Comparison of ENCODE assay signal across 1 cellular context in the genomic region with DNA sequence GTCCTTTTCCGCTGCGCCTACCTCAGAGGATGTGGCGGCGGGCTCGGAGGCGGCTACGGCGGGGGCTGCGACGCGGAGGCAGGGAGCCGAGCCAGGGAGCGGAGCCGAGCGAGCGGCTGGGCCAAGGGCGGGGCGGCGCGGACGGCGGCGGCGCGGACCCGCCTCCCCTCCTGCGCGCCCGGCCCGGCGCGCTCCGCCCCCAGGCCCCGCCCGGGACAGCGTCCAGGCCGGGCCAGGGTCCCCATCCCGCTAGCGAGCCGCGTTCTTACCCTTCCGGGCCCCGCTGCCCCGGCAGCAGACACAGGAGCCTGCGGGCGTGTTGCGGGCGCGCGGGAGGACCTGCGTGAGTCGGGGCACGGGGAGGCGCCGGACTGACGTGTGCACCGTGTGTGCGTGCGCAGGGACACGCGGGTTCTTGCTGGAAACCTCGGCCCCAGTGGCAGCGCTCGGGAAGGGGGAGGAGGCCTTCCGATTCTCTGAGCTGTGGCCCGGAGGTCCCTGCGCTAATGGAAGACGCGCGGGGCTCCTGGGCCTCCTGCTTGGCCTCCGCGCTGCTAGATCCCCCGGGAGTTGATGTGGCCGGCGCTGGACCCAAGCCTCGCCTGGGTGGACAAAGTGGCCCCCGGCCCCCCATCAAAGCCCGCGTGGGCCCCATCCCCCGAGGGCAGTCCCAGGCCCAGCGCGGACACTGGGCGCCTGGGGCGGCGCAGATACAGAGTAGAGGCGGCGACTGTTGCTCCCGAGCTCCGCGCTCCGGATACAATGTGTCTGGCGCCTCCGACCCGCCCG.
TF ChIP-seq lines count a peak whose summit lies in the region.

A gene with protein sequence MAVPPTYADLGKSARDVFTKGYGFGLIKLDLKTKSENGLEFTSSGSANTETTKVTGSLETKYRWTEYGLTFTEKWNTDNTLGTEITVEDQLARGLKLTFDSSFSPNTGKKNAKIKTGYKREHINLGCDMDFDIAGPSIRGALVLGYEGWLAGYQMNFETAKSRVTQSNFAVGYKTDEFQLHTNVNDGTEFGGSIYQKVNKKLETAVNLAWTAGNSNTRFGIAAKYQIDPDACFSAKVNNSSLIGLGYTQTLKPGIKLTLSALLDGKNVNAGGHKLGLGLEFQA (minus strand): TSS at position 350 of the 789 bp plus-strand sequence. CDS start 11,963 bp downstream, outside the sequence.

TF ChIP-seq in HepG2, 621 proteins besides CTCF, POLR2A, EP300 and RAD21 (continued from another document and continues in another):
- TF ChIP-seq, protein P1, sequence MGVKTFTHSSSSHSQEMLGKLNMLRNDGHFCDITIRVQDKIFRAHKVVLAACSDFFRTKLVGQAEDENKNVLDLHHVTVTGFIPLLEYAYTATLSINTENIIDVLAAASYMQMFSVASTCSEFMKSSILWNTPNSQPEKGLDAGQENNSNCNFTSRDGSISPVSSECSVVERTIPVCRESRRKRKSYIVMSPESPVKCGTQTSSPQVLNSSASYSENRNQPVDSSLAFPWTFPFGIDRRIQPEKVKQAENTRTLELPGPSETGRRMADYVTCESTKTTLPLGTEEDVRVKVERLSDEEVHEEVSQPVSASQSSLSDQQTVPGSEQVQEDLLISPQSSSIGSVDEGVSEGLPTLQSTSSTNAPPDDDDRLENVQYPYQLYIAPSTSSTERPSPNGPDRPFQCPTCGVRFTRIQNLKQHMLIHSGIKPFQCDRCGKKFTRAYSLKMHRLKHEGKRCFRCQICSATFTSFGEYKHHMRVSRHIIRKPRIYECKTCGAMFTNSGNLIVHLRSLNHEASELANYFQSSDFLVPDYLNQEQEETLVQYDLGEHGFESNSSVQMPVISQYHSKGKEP (CRISPR knock-in tag; IDR thresholded peaks at IDR 0.05): peak; percentile 24; the same call in 1 of the 2 replicates
- TF ChIP-seq ISX (CRISPR knock-in tag; conservative IDR thresholded peaks at IDR 0.05) (0 out of 2 replicates have a peak, but pooled peaks have one; percentile 13), GFI1 (CRISPR knock-in tag; IDR thresholded peaks at IDR 0.05; ENCODE audit: borderline replicate concordance) (0 out of 2 replicates have a peak, but pooled peaks have one; percentile 62), ZFY (CRISPR knock-in tag; IDR thresholded peaks at IDR 0.05) (peak; percentile 87), SPEN (CRISPR knock-in tag; IDR thresholded peaks at IDR 0.05; ENCODE audit: low read depth) (peak; percentile 72; the same call in 1 of the 2 replicates), ZNF44 (CRISPR knock-in tag; IDR thresholded peaks at IDR 0.05) (peak; percentile 43; the same call in 1 of the 2 replicates), NFIC (IDR thresholded peaks at IDR 0.05; ENCODE audit: low read length) (no peak), MYC (CRISPR knock-in tag; IDR thresholded peaks at IDR 0.05; ENCODE audit: borderline replicate concordance) (peak; percentile 90), ZNF563 (CRISPR knock-in tag; IDR thresholded peaks at IDR 0.05) (peak; percentile 64), ATRX (CRISPR knock-in tag; IDR thresholded peaks at IDR 0.05; ENCODE audit: borderline replicate concordance) (no peak)
- TF ChIP-seq, protein P2, sequence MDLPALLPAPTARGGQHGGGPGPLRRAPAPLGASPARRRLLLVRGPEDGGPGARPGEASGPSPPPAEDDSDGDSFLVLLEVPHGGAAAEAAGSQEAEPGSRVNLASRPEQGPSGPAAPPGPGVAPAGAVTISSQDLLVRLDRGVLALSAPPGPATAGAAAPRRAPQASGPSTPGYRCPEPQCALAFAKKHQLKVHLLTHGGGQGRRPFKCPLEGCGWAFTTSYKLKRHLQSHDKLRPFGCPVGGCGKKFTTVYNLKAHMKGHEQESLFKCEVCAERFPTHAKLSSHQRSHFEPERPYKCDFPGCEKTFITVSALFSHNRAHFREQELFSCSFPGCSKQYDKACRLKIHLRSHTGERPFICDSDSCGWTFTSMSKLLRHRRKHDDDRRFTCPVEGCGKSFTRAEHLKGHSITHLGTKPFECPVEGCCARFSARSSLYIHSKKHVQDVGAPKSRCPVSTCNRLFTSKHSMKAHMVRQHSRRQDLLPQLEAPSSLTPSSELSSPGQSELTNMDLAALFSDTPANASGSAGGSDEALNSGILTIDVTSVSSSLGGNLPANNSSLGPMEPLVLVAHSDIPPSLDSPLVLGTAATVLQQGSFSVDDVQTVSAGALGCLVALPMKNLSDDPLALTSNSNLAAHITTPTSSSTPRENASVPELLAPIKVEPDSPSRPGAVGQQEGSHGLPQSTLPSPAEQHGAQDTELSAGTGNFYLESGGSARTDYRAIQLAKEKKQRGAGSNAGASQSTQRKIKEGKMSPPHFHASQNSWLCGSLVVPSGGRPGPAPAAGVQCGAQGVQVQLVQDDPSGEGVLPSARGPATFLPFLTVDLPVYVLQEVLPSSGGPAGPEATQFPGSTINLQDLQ (CRISPR knock-in tag; IDR thresholded peaks at IDR 0.05): 0 out of 2 replicates have a peak, but pooled peaks have one; percentile 52
- TF ChIP-seq, protein P3, sequence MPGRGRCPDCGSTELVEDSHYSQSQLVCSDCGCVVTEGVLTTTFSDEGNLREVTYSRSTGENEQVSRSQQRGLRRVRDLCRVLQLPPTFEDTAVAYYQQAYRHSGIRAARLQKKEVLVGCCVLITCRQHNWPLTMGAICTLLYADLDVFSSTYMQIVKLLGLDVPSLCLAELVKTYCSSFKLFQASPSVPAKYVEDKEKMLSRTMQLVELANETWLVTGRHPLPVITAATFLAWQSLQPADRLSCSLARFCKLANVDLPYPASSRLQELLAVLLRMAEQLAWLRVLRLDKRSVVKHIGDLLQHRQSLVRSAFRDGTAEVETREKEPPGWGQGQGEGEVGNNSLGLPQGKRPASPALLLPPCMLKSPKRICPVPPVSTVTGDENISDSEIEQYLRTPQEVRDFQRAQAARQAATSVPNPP (CRISPR knock-in tag; IDR thresholded peaks at IDR 0.05): no peak; the same call in 1 of the 2 replicates
- TF ChIP-seq, protein P4, sequence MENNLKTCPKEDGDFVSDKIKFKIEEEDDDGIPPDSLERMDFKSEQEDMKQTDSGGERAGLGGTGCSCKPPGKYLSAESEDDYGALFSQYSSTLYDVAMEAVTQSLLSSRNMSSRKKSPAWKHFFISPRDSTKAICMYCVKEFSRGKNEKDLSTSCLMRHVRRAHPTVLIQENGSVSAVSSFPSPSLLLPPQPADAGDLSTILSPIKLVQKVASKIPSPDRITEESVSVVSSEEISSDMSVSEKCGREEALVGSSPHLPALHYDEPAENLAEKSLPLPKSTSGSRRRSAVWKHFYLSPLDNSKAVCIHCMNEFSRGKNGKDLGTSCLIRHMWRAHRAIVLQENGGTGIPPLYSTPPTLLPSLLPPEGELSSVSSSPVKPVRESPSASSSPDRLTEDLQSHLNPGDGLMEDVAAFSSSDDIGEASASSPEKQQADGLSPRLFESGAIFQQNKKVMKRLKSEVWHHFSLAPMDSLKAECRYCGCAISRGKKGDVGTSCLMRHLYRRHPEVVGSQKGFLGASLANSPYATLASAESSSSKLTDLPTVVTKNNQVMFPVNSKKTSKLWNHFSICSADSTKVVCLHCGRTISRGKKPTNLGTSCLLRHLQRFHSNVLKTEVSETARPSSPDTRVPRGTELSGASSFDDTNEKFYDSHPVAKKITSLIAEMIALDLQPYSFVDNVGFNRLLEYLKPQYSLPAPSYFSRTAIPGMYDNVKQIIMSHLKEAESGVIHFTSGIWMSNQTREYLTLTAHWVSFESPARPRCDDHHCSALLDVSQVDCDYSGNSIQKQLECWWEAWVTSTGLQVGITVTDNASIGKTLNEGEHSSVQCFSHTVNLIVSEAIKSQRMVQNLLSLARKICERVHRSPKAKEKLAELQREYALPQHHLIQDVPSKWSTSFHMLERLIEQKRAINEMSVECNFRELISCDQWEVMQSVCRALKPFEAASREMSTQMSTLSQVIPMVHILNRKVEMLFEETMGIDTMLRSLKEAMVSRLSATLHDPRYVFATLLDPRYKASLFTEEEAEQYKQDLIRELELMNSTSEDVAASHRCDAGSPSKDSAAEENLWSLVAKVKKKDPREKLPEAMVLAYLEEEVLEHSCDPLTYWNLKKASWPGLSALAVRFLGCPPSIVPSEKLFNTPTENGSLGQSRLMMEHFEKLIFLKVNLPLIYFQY (CRISPR knock-in tag; IDR thresholded peaks at IDR 0.05; ENCODE audit: borderline replicate concordance): peak; percentile 94; the same call in 1 of the 2 replicates
- TF ChIP-seq, protein P5, sequence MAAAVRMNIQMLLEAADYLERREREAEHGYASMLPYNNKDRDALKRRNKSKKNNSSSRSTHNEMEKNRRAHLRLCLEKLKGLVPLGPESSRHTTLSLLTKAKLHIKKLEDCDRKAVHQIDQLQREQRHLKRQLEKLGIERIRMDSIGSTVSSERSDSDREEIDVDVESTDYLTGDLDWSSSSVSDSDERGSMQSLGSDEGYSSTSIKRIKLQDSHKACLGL (CRISPR knock-in tag; IDR thresholded peaks at IDR 0.05): peak; percentile 86; the same call in 1 of the 2 replicates
- TF ChIP-seq, protein P6, sequence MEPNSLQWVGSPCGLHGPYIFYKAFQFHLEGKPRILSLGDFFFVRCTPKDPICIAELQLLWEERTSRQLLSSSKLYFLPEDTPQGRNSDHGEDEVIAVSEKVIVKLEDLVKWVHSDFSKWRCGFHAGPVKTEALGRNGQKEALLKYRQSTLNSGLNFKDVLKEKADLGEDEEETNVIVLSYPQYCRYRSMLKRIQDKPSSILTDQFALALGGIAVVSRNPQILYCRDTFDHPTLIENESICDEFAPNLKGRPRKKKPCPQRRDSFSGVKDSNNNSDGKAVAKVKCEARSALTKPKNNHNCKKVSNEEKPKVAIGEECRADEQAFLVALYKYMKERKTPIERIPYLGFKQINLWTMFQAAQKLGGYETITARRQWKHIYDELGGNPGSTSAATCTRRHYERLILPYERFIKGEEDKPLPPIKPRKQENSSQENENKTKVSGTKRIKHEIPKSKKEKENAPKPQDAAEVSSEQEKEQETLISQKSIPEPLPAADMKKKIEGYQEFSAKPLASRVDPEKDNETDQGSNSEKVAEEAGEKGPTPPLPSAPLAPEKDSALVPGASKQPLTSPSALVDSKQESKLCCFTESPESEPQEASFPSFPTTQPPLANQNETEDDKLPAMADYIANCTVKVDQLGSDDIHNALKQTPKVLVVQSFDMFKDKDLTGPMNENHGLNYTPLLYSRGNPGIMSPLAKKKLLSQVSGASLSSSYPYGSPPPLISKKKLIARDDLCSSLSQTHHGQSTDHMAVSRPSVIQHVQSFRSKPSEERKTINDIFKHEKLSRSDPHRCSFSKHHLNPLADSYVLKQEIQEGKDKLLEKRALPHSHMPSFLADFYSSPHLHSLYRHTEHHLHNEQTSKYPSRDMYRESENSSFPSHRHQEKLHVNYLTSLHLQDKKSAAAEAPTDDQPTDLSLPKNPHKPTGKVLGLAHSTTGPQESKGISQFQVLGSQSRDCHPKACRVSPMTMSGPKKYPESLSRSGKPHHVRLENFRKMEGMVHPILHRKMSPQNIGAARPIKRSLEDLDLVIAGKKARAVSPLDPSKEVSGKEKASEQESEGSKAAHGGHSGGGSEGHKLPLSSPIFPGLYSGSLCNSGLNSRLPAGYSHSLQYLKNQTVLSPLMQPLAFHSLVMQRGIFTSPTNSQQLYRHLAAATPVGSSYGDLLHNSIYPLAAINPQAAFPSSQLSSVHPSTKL (CRISPR knock-in tag; IDR thresholded peaks at IDR 0.05): peak; percentile 44
- TF ChIP-seq, protein P7, sequence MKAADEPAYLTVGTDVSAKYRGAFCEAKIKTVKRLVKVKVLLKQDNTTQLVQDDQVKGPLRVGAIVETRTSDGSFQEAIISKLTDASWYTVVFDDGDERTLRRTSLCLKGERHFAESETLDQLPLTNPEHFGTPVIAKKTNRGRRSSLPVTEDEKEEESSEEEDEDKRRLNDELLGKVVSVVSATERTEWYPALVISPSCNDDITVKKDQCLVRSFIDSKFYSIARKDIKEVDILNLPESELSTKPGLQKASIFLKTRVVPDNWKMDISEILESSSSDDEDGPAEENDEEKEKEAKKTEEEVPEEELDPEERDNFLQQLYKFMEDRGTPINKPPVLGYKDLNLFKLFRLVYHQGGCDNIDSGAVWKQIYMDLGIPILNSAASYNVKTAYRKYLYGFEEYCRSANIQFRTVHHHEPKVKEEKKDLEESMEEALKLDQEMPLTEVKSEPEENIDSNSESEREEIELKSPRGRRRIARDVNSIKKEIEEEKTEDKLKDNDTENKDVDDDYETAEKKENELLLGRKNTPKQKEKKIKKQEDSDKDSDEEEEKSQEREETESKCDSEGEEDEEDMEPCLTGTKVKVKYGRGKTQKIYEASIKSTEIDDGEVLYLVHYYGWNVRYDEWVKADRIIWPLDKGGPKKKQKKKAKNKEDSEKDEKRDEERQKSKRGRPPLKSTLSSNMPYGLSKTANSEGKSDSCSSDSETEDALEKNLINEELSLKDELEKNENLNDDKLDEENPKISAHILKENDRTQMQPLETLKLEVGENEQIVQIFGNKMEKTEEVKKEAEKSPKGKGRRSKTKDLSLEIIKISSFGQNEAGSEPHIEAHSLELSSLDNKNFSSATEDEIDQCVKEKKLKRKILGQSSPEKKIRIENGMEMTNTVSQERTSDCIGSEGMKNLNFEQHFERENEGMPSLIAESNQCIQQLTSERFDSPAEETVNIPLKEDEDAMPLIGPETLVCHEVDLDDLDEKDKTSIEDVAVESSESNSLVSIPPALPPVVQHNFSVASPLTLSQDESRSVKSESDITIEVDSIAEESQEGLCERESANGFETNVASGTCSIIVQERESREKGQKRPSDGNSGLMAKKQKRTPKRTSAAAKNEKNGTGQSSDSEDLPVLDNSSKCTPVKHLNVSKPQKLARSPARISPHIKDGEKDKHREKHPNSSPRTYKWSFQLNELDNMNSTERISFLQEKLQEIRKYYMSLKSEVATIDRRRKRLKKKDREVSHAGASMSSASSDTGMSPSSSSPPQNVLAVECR (CRISPR knock-in tag; IDR thresholded peaks at IDR 0.05; ENCODE audit: borderline replicate concordance): peak; percentile 72
- TF ChIP-seq, protein P8, sequence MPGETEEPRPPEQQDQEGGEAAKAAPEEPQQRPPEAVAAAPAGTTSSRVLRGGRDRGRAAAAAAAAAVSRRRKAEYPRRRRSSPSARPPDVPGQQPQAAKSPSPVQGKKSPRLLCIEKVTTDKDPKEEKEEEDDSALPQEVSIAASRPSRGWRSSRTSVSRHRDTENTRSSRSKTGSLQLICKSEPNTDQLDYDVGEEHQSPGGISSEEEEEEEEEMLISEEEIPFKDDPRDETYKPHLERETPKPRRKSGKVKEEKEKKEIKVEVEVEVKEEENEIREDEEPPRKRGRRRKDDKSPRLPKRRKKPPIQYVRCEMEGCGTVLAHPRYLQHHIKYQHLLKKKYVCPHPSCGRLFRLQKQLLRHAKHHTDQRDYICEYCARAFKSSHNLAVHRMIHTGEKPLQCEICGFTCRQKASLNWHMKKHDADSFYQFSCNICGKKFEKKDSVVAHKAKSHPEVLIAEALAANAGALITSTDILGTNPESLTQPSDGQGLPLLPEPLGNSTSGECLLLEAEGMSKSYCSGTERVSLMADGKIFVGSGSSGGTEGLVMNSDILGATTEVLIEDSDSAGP (CRISPR knock-in tag; IDR thresholded peaks at IDR 0.05; ENCODE audit: borderline replicate concordance): peak; percentile 59
- TF ChIP-seq, protein P9, sequence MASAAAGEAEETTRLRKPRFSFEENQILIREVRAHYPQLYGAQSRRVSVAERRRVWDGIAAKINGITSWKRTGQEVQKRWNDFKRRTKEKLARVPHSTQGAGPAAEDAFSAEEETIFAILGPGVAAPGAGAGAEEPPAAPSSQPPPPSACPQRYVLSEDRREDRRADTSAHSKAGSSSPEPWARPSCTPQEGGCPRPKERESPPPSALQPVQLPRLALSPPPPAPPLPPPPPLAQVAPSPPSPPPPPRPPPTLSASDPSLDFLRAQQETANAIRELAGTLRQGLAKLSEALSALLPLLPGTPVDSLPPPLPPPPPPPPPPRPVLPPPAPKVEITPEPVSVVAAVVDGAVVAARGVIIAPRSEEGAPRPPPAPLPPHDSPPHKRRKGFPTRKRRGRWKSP (CRISPR knock-in tag; IDR thresholded peaks at IDR 0.05): peak; percentile 82
- TF ChIP-seq, protein P10, sequence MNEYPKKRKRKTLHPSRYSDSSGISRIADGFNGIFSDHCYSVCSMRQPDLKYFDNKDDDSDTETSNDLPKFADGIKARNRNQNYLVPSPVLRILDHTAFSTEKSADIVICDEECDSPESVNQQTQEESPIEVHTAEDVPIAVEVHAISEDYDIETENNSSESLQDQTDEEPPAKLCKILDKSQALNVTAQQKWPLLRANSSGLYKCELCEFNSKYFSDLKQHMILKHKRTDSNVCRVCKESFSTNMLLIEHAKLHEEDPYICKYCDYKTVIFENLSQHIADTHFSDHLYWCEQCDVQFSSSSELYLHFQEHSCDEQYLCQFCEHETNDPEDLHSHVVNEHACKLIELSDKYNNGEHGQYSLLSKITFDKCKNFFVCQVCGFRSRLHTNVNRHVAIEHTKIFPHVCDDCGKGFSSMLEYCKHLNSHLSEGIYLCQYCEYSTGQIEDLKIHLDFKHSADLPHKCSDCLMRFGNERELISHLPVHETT (CRISPR knock-in tag; conservative IDR thresholded peaks at IDR 0.05): 0 out of 2 replicates have a peak, but pooled peaks have one; percentile 15
